26 cellular contexts compared by ENCODE assay signal in the genomic region with DNA sequence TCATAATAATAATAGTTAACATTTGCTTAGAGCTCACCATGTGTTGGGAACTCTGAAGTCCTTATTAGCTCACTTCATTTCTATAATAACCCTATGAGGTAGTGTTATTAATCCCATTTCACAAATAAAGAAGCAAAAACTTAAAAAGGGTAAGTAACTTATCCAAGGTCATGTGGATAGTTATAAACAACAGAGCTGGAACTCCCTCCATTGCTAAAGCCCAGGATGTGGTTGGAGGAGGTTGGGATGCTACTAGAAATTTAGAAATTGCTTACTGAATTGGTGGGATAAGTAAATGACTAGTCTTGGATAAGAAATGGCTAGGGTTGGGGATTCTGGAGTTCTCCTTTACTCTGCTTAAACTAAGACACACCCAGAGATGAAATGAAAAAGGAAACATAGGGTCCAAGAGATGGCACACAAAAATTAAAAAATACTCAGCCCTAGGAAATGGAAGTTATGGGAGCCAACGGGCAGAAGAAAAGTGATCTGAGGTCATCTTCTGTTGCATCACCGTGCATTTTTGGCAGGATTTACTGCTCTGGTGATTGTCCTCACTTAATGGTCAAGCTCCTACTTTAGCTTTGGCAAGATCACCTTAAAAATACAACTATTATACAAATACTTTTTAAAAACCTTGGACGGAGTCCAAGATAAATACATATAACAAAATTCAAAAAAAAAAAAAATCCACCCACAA. TPM values are rescaled to one million over a fixed set of nuclear protein-coding genes. Genes with fewer than 3 reads are reported as not detected.
DNase-seq lines count a peak whose midpoint lies in the region; ATAC-seq and TF ChIP-seq lines count a peak whose summit lies in the region.
"Had no signal": no experiment of that assay in that cellular context is flagged by ENCODE, and none has a peak within 500 bp of the region (broad histone marks: within the 10 kb centered on the region; RNA-seq: fewer than 3 reads in every experiment).

No MANE protein-coding gene starts in this region.

- no peaks in the 10 kb centered on the region for H3K27me3 Mint-ChIP-seq in endothelial cell (ENCODE audit: unreplicated experiment)
- H3K27me3 Mint-ChIP-seq: central memory CD8-positive, alpha-beta T cell had no signal

- H3K4me3 ChIP-seq in ACC112 (ENCODE audit: low read depth, low read length) (peak overlapping the region; percentile 31; the same call in 1 of the 2 replicates), MG63 (no peak overlapping the region)
- H3K4me3 ChIP-seq: dorsolateral prefrontal cortex, GM23338, sigmoid colon, suprapubic skin, vagina had no signal

- no peaks in the 10 kb centered on the region for H3K9me3 Mint-ChIP-seq in endothelial cell (ENCODE audit: unreplicated experiment)
- H3K9me3 Mint-ChIP-seq: activated naive CD4-positive, alpha-beta T cell treated with anti-CD3 and anti-CD28 coated beads, Interleukin-2, amount 10 ng/mL, durations not matched to agents 7 days and 5 days; central memory CD8-positive, alpha-beta T cell; GM23338; naive thymus-derived CD4-positive, alpha-beta T cell; stimulated activated effector memory CD8-positive, alpha-beta T cell treated with anti-CD3 and anti-CD28 coated beads, Interleukin-12 subunit alpha, Interleukin-12 subunit beta, amount 100 ng/mL, for 72 hours had no signal

- DNase-seq in MG63 (peak; percentile 71), fibroblast of gingiva (ENCODE audit: low read depth) (peak; percentile 64), left lobe of liver (ENCODE audit: low spot score) (peak; percentile 76), iPS-NIHi11 (ENCODE audit: low spot score) (no peak), endothelial cell (ENCODE audit: low spot score) (no peak)
- DNase-seq in stimulated activated CD4-positive, alpha-beta T cell treated with anti-CD3 and anti-CD28 coated beads, Interleukin-2, amount 100 ng/mL, for 48 hours, result no peak
- DNase-seq: ACHN; activated CD4-positive, alpha-beta T cell treated with anti-CD3 and anti-CD28 coated beads for 4 hours; activated naive CD4-positive, alpha-beta T cell treated with anti-CD3 and anti-CD28 coated beads, Interleukin-2, amount 10 ng/mL, durations not matched to agents 7 days and 5 days; dorsolateral prefrontal cortex; kidney glomerular epithelial cell; MM.1S; naive thymus-derived CD4-positive, alpha-beta T cell; NCI-H774; sigmoid colon; T-helper 1 cell had no signal

- H3K4me3 Mint-ChIP-seq in endothelial cell (ENCODE audit: unreplicated experiment), result no peak overlapping the region
- H3K4me3 Mint-ChIP-seq: activated naive CD4-positive, alpha-beta T cell treated with anti-CD3 and anti-CD28 coated beads, Interleukin-2, amount 10 ng/mL, durations not matched to agents 7 days and 5 days; central memory CD8-positive, alpha-beta T cell; GM23338; naive thymus-derived CD4-positive, alpha-beta T cell; stimulated activated effector memory CD8-positive, alpha-beta T cell treated with anti-CD3 and anti-CD28 coated beads, Interleukin-12 subunit alpha, Interleukin-12 subunit beta, amount 100 ng/mL, for 72 hours had no signal

- H2AFZ ChIP-seq in ACC112 (ENCODE audit: low read length, unreplicated experiment), result no peak overlapping the region
- H2AFZ ChIP-seq: GM23338 had no signal

- ATAC-seq in left lobe of liver, result peak; percentile 94
- ATAC-seq in HG03175 (IDR thresholded peaks at IDR 0.05; ENCODE audit: unreplicated experiment), result no peak
- ATAC-seq: GM23338; naive thymus-derived CD4-positive, alpha-beta T cell had no signal

- H3K4me1 Mint-ChIP-seq in endothelial cell (ENCODE audit: unreplicated experiment), result no peaks in the 10 kb centered on the region
- H3K4me1 Mint-ChIP-seq: activated naive CD4-positive, alpha-beta T cell treated with anti-CD3 and anti-CD28 coated beads, Interleukin-2, amount 10 ng/mL, durations not matched to agents 7 days and 5 days; central memory CD8-positive, alpha-beta T cell; GM23338 had no signal

- peak overlapping the region; percentile 68 for H3K27ac ChIP-seq in ACC112 (ENCODE audit: low read depth, low read length)
- H3K27ac ChIP-seq: C4-2B, dorsolateral prefrontal cortex, HL-60, sigmoid colon, suprapubic skin, vagina had no signal

- no peaks in the 10 kb centered on the region for H3K79me2 ChIP-seq in ACC112 (ENCODE audit: control insufficient read depth, insufficient read depth, low read length, unreplicated experiment)

- 0 out of 2 replicates have a peak, but pooled peaks cover 3% of the 10 kb centered on the region for H3K9me3 ChIP-seq in MG63
- H3K9me3 ChIP-seq: sigmoid colon, suprapubic skin, vagina had no signal

- no peak overlapping the region for H3K27ac Mint-ChIP-seq in endothelial cell (ENCODE audit: unreplicated experiment)
- H3K27ac Mint-ChIP-seq: activated naive CD4-positive, alpha-beta T cell treated with anti-CD3 and anti-CD28 coated beads, Interleukin-2, amount 10 ng/mL, durations not matched to agents 7 days and 5 days; GM23338; naive thymus-derived CD4-positive, alpha-beta T cell had no signal

- no peaks in the 10 kb centered on the region for H3K36me3 Mint-ChIP-seq in endothelial cell (ENCODE audit: low read depth, unreplicated experiment)
- H3K36me3 Mint-ChIP-seq: activated naive CD4-positive, alpha-beta T cell treated with anti-CD3 and anti-CD28 coated beads, Interleukin-2, amount 10 ng/mL, durations not matched to agents 7 days and 5 days; naive thymus-derived CD4-positive, alpha-beta T cell; stimulated activated effector memory CD8-positive, alpha-beta T cell treated with anti-CD3 and anti-CD28 coated beads, Interleukin-12 subunit alpha, Interleukin-12 subunit beta, amount 100 ng/mL, for 72 hours had no signal

- no peak for TF ChIP-seq CTCF in endothelial cell (IDR thresholded peaks at IDR 0.05; ENCODE audit: unreplicated experiment)

- H3K36me3 ChIP-seq in ACC112 (ENCODE audit: insufficient read depth, low read length), result no peaks in the 10 kb centered on the region
- H3K36me3 ChIP-seq in MG63, result no peaks in the 10 kb centered on the region
- H3K36me3 ChIP-seq: sigmoid colon, suprapubic skin, vagina had no signal

- H3K27me3 ChIP-seq in ACC112 (ENCODE audit: insufficient read depth, low read length) (0 out of 2 replicates have a peak, but pooled peaks cover under 1% of the 10 kb centered on the region), MG63 (no peaks in the 10 kb centered on the region)
- H3K27me3 ChIP-seq: dorsolateral prefrontal cortex, sigmoid colon, suprapubic skin, vagina had no signal

- peaks cover 28% of the 10 kb centered on the region for H3K4me1 ChIP-seq in ACC112 (ENCODE audit: control insufficient read depth, insufficient read depth, low read length, unreplicated experiment)
- H3K4me1 ChIP-seq: sigmoid colon, suprapubic skin, vagina had no signal

RNA-seq across cellular contexts. Expression of a gene that starts 7.7 kb away (rescaled TPM):
- not detected in 2 replicates for total RNA-seq in MG63 (2014; rRNA removed; shearing (Covaris generic); ENCODE audit: low replicate concordance)
- total RNA-seq in left lobe of liver (0.28 TPM), endothelial cell (ENCODE audit: unreplicated experiment) (10.9 TPM)
- total RNA-seq: GM23338, osteocyte had no signal

Comparison
In these comparisons a context has a peak if more than half of its experiments do, and no peak if none do; other contexts are left out.
1. DNase-seq: peak in MG63 (single experiment), fibroblast of gingiva (single experiment) and left lobe of liver (single experiment); none in iPS-NIHi11 (single experiment), endothelial cell (single experiment) and stimulated activated CD4-positive, alpha-beta T cell treated with anti-CD3 and anti-CD28 coated beads, Interleukin-2, amount 100 ng/mL, for 48 hours (0 of 2).